Comparison of ENCODE assay signal across 1 cellular context in genomic region chr9:83977196-83977595, GRCh38.
TF ChIP-seq lines count a peak whose summit lies in the region.

No MANE protein-coding gene starts in this region.

TF ChIP-seq in WTC11, 78 proteins besides CTCF, POLR2A, EP300 and RAD21 (continued from another document):
- TF ChIP-seq, protein P1, sequence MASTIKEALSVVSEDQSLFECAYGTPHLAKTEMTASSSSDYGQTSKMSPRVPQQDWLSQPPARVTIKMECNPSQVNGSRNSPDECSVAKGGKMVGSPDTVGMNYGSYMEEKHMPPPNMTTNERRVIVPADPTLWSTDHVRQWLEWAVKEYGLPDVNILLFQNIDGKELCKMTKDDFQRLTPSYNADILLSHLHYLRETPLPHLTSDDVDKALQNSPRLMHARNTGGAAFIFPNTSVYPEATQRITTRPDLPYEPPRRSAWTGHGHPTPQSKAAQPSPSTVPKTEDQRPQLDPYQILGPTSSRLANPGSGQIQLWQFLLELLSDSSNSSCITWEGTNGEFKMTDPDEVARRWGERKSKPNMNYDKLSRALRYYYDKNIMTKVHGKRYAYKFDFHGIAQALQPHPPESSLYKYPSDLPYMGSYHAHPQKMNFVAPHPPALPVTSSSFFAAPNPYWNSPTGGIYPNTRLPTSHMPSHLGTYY (CRISPR knock-in tag; IDR thresholded peaks at IDR 0.05) = no peak
- TF ChIP-seq ATF6 (CRISPR knock-in tag; IDR thresholded peaks at IDR 0.05) (no peak), RELA (CRISPR knock-in tag; IDR thresholded peaks at IDR 0.05; ENCODE audit: borderline replicate concordance) (no peak)
